In the genomic region with DNA sequence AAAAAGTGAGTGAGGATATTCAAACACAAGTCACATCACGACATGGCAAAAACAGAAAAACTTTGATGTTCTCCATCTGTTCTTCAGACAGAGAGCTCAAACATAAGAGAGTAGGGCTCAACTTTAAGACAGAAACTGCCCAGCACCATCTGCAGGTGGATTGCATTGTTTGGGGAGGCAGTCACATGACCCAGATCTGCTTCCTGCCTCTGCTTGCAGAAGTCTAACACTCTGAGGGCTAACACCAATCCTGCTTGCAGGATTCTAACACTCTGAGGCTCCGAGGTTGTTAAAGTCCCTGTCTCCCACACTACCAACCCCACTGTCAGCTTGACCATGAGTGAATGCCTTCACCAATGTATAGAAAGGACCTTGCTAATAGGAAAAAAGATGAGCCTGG, we compare ENCODE assay signal across 8 cellular contexts.
DNase-seq lines count a peak whose midpoint lies in the region; ATAC-seq, FAIRE-seq and TF ChIP-seq lines count a peak whose summit lies in the region.

No MANE protein-coding gene starts in this region.

- H3K27ac Mint-ChIP-seq in type B pancreatic cell = no peak overlapping the region

- ATAC-seq in upper lobe of left lung (ENCODE audit: low FRiP score in 2 of 2) (no peak), HG03520 (IDR thresholded peaks at IDR 0.05; ENCODE audit: unreplicated experiment) (no peak)

- no peaks in the 10 kb centered on the region for H3K36me3 Mint-ChIP-seq in type B pancreatic cell

- 66 to 79% methylated on average over 2 of the region's 2 CpGs for WGBS in upper lobe of left lung, 2 donors

- H3K4me3 ChIP-seq in GM12864 (ENCODE audit: low read depth, low read length) = no peak overlapping the region
- no peak overlapping the region for H3K4me3 ChIP-seq in HL-60 (replicated peaks; ENCODE audit: insufficient read depth, low read length)
- H3K4me3 ChIP-seq in endothelial cell of umbilical vein (replicated peaks in 1 of 3; ENCODE audit: insufficient read depth in 1 of 3, low read depth in 1 of 3, low read length in 3 of 3) = no peak overlapping the region
- H3K4me3 ChIP-seq in upper lobe of left lung = no peak overlapping the region

- H3K9me3 ChIP-seq in endothelial cell of umbilical vein (replicated peaks; ENCODE audit: control insufficient read depth, insufficient read depth, low read length) (no peaks in the 10 kb centered on the region), upper lobe of left lung (no peaks in the 10 kb centered on the region)

- H3K27me3 ChIP-seq in HL-60 (ENCODE audit: insufficient read depth, poor library complexity, severe bottlenecking) (no peaks in the 10 kb centered on the region), endothelial cell of umbilical vein (ENCODE audit: control insufficient read depth in 2 of 2, insufficient read depth in 2 of 2, low read length in 2 of 2) (no peaks in the 10 kb centered on the region), upper lobe of left lung (no peaks in the 10 kb centered on the region)

- TF ChIP-seq POLR2A in endothelial cell of umbilical vein (IDR thresholded peaks at IDR 0.05; ENCODE audit: low read depth, low read length) (no peak), upper lobe of left lung (IDR thresholded peaks at IDR 0.05) (no peak)

- H3K9me1 ChIP-seq in endothelial cell of umbilical vein (replicated peaks; ENCODE audit: control insufficient read depth, extremely low read depth, insufficient read depth, low read length) = no peaks in the 10 kb centered on the region

- no peak overlapping the region for H3K4me3 Mint-ChIP-seq in type B pancreatic cell

- TF ChIP-seq EP300 in upper lobe of left lung (IDR thresholded peaks at IDR 0.05) = no peak

- no TSS peak for BruUV-seq in endothelial cell of umbilical vein (replicated peaks; lab: Mats Ljungman, UMichigan)

- POLR2A ChIA-PET in endothelial cell of umbilical vein (lab: Charles Lee) = no interaction called here

- H4K20me1 ChIP-seq in endothelial cell of umbilical vein (replicated peaks; ENCODE audit: control insufficient read depth, extremely low read depth, insufficient read depth, low read length) = no peaks in the 10 kb centered on the region

- H3K79me2 ChIP-seq in endothelial cell of umbilical vein (ENCODE audit: control insufficient read depth, insufficient read depth, low read length) = no peaks in the 10 kb centered on the region

- H3K27me3 Mint-ChIP-seq in type B pancreatic cell = no peaks in the 10 kb centered on the region

- intact Hi-C loops in endothelial cell of umbilical vein (cut with micrococcal nuclease) = no loop called here

- TF ChIP-seq CTCF in GM12864 (IDR thresholded peaks at IDR 0.05; ENCODE audit: low read depth, low read length, missing control alignments) (peak; percentile 18), GM20000 (IDR thresholded peaks at IDR 0.05; ENCODE audit: extremely low read depth, missing control alignments) (peak; percentile 25), HL-60 (IDR thresholded peaks at IDR 0.05; ENCODE audit: insufficient read depth, low read length) (no peak), endothelial cell of umbilical vein (IDR thresholded peaks at IDR 0.05; ENCODE audit: extremely low read depth in 1 of 2, insufficient read depth in 1 of 2, low read depth in 1 of 2, low read length in 2 of 2) (no peak), upper lobe of left lung (IDR thresholded peaks at IDR 0.05) (no peak), type B pancreatic cell (conservative IDR thresholded peaks at IDR 0.05) (no peak)

- DNase-seq in GM12864 (ENCODE audit: low read depth) (no peak), GM20000 (ENCODE audit: low spot score) (no peak), HL-60 (ENCODE audit: low read depth in 1 of 2, low spot score in 1 of 2) (peak; percentile 4 to 57), endothelial cell of umbilical vein (ENCODE audit: low read depth, low spot score) (no peak), upper lobe of left lung (no peak), ureter (ENCODE audit: low spot score) (no peak), type B pancreatic cell (ENCODE audit: extremely low spot score, unreplicated experiment) (no peak)

- peak; percentile 50 for FAIRE-seq in endothelial cell of umbilical vein (lab: Jason Lieb, UNC)

- H3K9me3 Mint-ChIP-seq in type B pancreatic cell = peaks cover 8% of the 10 kb centered on the region

- H3K4me2 ChIP-seq in endothelial cell of umbilical vein (ENCODE audit: insufficient read depth, low read length) = no peak overlapping the region

- H2AFZ ChIP-seq in endothelial cell of umbilical vein (ENCODE audit: low read depth, low read length) = no peak overlapping the region

- CTCF ChIA-PET in endothelial cell of umbilical vein (lab: Charles Lee) = interaction anchor here (1.2 kb wide), 1 partner anchor 18 kb away, joined by 3 read pairs; no protein-coding TSS in a partner anchor

- no peaks in the 10 kb centered on the region for H3K4me1 ChIP-seq in endothelial cell of umbilical vein (ENCODE audit: control insufficient read depth, extremely low read depth, insufficient read depth, low read length)
- H3K4me1 ChIP-seq in upper lobe of left lung = peaks cover 0 to 7% (median 0%) of the 10 kb centered on the region in 4 donors

- no peaks in the 10 kb centered on the region for H3K36me3 ChIP-seq in endothelial cell of umbilical vein (ENCODE audit: control insufficient read depth in 2 of 2, extremely low read depth in 1 of 2, insufficient read depth in 2 of 2, low read length in 2 of 2)
- H3K36me3 ChIP-seq in upper lobe of left lung = no peaks in the 10 kb centered on the region

- no peak overlapping the region for H3K27ac ChIP-seq in HL-60 (replicated peaks)
- H3K27ac ChIP-seq in endothelial cell of umbilical vein (ENCODE audit: insufficient read depth, low read depth, low read length) = no peak overlapping the region
- H3K27ac ChIP-seq in upper lobe of left lung = no peak overlapping the region

- H3K9ac ChIP-seq in endothelial cell of umbilical vein (replicated peaks; ENCODE audit: extremely low read depth, insufficient read depth, low read length) = no peak overlapping the region

- dilution Hi-C loops in endothelial cell of umbilical vein (cut with MboI; ENCODE audit: extremely low pct_ligation_motif_present, low sequenced_read_pairs) = no loop called here

- peaks cover 7% of the 10 kb centered on the region for H3K4me1 Mint-ChIP-seq in type B pancreatic cell (ENCODE audit: unreplicated experiment)

TF ChIP-seq in endothelial cell of umbilical vein, 7 proteins besides CTCF, POLR2A, EP300 and RAD21:
- no peak for TF ChIP-seq GATA2 (IDR thresholded peaks at IDR 0.05; ENCODE audit: insufficient read depth, insufficient read length, low read depth, low read length)
- no peak for TF ChIP-seq JUN (IDR thresholded peaks at IDR 0.05; ENCODE audit: borderline replicate concordance, insufficient read depth, insufficient read length, low read depth)
- TF ChIP-seq MYC (IDR thresholded peaks at IDR 0.05; ENCODE audit: low read depth, low read length) = no peak
- TF ChIP-seq FOS (IDR thresholded peaks at IDR 0.05; ENCODE audit: borderline replicate concordance, insufficient read depth, low read length) = no peak
- no peak for TF ChIP-seq EZH2 (IDR thresholded peaks at IDR 0.05; ENCODE audit: borderline replicate concordance, low read depth, low read length, severe bottlenecking)
- TF ChIP-seq, protein P1, sequence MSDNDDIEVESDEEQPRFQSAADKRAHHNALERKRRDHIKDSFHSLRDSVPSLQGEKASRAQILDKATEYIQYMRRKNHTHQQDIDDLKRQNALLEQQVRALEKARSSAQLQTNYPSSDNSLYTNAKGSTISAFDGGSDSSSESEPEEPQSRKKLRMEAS (IDR thresholded peaks at IDR 0.05; ENCODE audit: insufficient read depth, insufficient read length) = no peak
- TF ChIP-seq POLR2AphosphoS5 (IDR thresholded peaks at IDR 0.05; ENCODE audit: insufficient read depth, low read depth, low read length) = no peak

Comparison
In these comparisons a context has a peak if more than half of its experiments do, and no peak if none do; other contexts are left out.
1. DNase-seq: peak in HL-60 (2 of 2); none in GM12864 (single experiment), GM20000 (single experiment), endothelial cell of umbilical vein (single experiment), upper lobe of left lung (0 of 2), ureter (single experiment) and type B pancreatic cell (single experiment).
2. CTCF ChIP-seq: peak in GM12864 (single experiment) and GM20000 (single experiment); none in HL-60 (single experiment), endothelial cell of umbilical vein (0 of 2), upper lobe of left lung (0 of 6) and type B pancreatic cell (single experiment).